In genomic region chr17:82267575-82268379, GRCh38 we compare ENCODE assay signal across 1 cellular context.
TF ChIP-seq lines count a peak whose summit lies in the region.

No MANE protein-coding gene starts in this region.

TF ChIP-seq in HepG2, 621 proteins besides CTCF, POLR2A, EP300 and RAD21 (continued from another document):
- TF ChIP-seq, protein P1, sequence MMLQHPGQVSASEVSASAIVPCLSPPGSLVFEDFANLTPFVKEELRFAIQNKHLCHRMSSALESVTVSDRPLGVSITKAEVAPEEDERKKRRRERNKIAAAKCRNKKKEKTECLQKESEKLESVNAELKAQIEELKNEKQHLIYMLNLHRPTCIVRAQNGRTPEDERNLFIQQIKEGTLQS (CRISPR knock-in tag; IDR thresholded peaks at IDR 0.05) = peak; percentile 100
- TF ChIP-seq KLF15 (CRISPR knock-in tag; IDR thresholded peaks at IDR 0.05; ENCODE audit: borderline replicate concordance) (0 out of 2 replicates have a peak, but pooled peaks have one; percentile 40), FOXM1 (CRISPR knock-in tag; IDR thresholded peaks at IDR 0.05) (no peak; the same call in 1 of the 2 replicates), ZBTB44 (CRISPR knock-in tag; IDR thresholded peaks at IDR 0.05) (0 out of 2 replicates have a peak, but pooled peaks have one; percentile 41), ZNF709 (CRISPR knock-in tag; IDR thresholded peaks at IDR 0.05) (no peak), ZBTB8A (CRISPR knock-in tag; IDR thresholded peaks at IDR 0.05; ENCODE audit: borderline replicate concordance, low read depth) (no peak)
